ENCODE assay signal across 8 cellular contexts in the genomic region with DNA sequence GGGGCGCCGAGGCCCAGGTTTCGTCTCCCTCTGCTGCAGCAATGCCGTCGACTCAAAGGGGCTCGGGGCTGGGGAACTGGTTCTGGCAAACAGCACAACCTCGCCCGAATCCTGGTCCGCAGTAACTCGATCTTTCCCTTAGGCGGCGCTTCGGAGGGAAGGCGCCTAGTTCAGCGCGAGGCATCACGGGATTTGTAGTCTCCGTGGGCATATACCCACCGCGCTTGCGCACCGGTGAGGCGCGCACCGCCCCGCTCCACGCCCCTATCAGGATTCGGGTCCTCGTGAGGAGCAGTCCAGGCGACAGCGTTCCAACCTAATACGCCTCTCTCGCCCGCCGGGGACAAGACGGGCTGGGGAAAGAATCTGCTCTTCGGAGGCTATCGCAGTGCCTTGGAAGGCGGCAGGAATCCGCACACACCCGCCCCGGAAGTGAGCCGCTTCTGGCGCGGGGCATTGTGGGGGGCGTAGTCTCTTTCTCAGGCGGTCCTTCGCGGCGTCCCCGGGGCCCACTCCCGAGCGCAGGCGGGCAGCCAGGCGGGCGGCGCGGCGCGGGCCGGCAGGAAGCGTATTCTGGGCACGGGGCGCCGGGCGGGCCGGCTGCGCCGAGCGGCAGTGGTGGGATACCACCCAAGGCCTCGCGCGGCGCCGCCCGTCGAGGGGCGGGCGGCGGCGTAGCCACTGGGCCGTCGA. TPM values are rescaled to one million over a fixed set of nuclear protein-coding genes. Genes with fewer than 3 reads are reported as not detected.
A peak's percentile ranks its signal among the peaks of the same experiment; 100 is the strongest.
DNase-seq lines count a peak whose midpoint lies in the region; ATAC-seq and TF ChIP-seq lines count a peak whose summit lies in the region.

THAP11 (plus strand) TSS at position 505 of the 693 bp plus-strand sequence. CDS start 235 bp downstream, outside the sequence.

- H3K27me3 ChIP-seq in right cardiac atrium (ENCODE audit: control insufficient read depth, insufficient read depth) = no peaks in the 10 kb centered on the region
- no peaks in the 10 kb centered on the region for H3K27me3 ChIP-seq in uterus

- peak; percentile 59 for DNase-seq in NCI-H187 treated with DMSO at 0.1 percent for 48 hours (lab: John Stamatoyannopoulos, UW)
- DNase-seq in anterior cingulate cortex (lab: John Stamatoyannopoulos, UW) = peak; percentile 45 to 100 (median 92)
- DNase-seq in right cardiac atrium = peak; percentile 94 to 97 (median 97)
- peak; percentile 95 for DNase-seq in putamen (ENCODE audit: low spot score)
- peak; percentile 93 to 96 for DNase-seq in uterus

- ATAC-seq in GM18499 (IDR thresholded peaks at IDR 0.05; ENCODE audit: insufficient read depth, unreplicated experiment) (peak; percentile 39), HG02970 (IDR thresholded peaks at IDR 0.05; ENCODE audit: low FRiP score, unreplicated experiment) (peak; percentile 53), right cardiac atrium (peak; percentile 80 to 82)

- peak within 1 kb of the TSS; percentile 60 for H3K4me3 ChIP-seq in right cardiac atrium (ENCODE audit: low read length)
- peak within 1 kb of the TSS; percentile 79 to 91 for H3K4me3 ChIP-seq in uterus

- under 1% methylated on average over 83 of the region's 83 CpGs for WGBS in right cardiac atrium

- H3K27ac ChIP-seq in right cardiac atrium (ENCODE audit: low read length) (peak within 1 kb of the TSS; percentile 97), uterus (peak within 1 kb of the TSS; percentile 99 to 100)

- peak; percentile 84 to 95 (median 94) for TF ChIP-seq CTCF in uterus (IDR thresholded peaks at IDR 0.05)

- intact Hi-C loops in T-helper 2 cell treated with Interferon-gamma antibody and Interleukin-4, amounts not matched to agents 100 ng/mL and 5 ng/mL, for 36 hours (cut with micrococcal nuclease) = loop anchor here (1.0 to 10.0 kb wide), 5 partner anchors 9 to 242 kb away; partner anchors contain the start of genes ACD, C16orf86, ENKD1 and PARD6A
- intact Hi-C loops in right cardiac atrium (cut with DNase I) = no loop called here
- intact Hi-C loops in uterus (cut with DNase I; ENCODE audit: low total_unique reads) = no loop called here

- H3K9me3 ChIP-seq in right cardiac atrium (ENCODE audit: control insufficient read depth, low read length) (no peaks in the 10 kb centered on the region), uterus (no peaks in the 10 kb centered on the region)

- H3K36me3 ChIP-seq in uterus = no peaks in the 10 kb centered on the region

- H3K4me1 ChIP-seq in right cardiac atrium (ENCODE audit: control insufficient read depth, insufficient read depth, low read length) = peaks cover 7% of the 10 kb centered on the region
- peaks cover 6 to 14% of the 10 kb centered on the region in 2 donors for H3K4me1 ChIP-seq in uterus

- TF ChIP-seq POLR2A in uterus (IDR thresholded peaks at IDR 0.05) = peak; percentile 21 to 79

RNA-seq across cellular contexts. Expression of gene THAP11, which starts in this region (rescaled TPM):
- 44.3 and 45.8 TPM in 2 replicates for total RNA-seq in T-helper 2 cell treated with Interferon-gamma antibody and Interleukin-4, amounts not matched to agents 100 ng/mL and 5 ng/mL, for 36 hours
- total RNA-seq in right cardiac atrium (10 to 100 TPM; 27.5 to 34.0 (median 32.0) TPM), uterus (100 to 1,000 TPM in 1 of 4 donors, 10 to 100 TPM in 3; 43.3 to 105 (median 57.6) TPM)
- 20.8 TPM for polyA plus RNA-seq in right cardiac atrium

Comparison
In these comparisons a context has a peak if more than half of its experiments do, and no peak if none do; other contexts are left out.
1. Peak in every context shown above with its lines: DNase-seq, ATAC-seq, H3K4me3 ChIP-seq and H3K27ac ChIP-seq.